18 cellular contexts compared by ENCODE assay signal in the genomic region with DNA sequence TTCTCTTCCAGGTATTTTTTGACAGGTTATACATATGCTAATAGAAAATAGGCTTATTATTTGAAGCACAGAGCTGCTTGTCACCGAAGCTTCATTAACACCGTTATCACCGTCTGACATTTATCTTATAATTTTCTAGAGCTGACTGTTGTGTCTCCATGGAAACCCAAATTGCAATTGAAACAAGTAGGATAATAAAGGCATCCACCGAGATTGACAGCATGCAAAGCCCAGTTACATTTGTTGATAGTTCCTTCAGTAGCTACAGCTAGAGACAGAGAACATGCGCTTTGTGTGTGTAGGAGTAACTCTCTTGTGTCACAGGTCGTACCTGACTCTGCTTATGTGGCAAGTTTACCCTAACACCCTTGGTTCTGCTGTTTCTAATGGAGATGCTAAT.
"Had no signal": no experiment of that assay in that cellular context is flagged by ENCODE, and none has a peak within 500 bp of the region (broad histone marks: within the 10 kb centered on the region; RNA-seq: fewer than 3 reads in every experiment).

No MANE protein-coding gene starts in this region.

- H3K27me3 Mint-ChIP-seq: activated CD4-positive, alpha-beta T cell treated with anti-CD3 and anti-CD28 coated beads, Interleukin-2, amount 10 ng/mL, durations not matched to agents 24 days and 14 days; activated CD8-positive, alpha-beta T cell treated with anti-CD3 and anti-CD28 coated beads for 36 hours; activated naive CD8-positive, alpha-beta T cell treated with anti-CD3 and anti-CD28 coated beads, Interleukin-2, amount 10 ng/mL, durations not matched to agents 7 days and 5 days; stimulated activated naive CD8-positive, alpha-beta T cell treated with anti-CD3 and anti-CD28 coated beads, Interleukin-15, amount 100 ng/mL, for 72 hours had no signal

- H3K27me3 ChIP-seq: foreskin keratinocyte, vagina had no signal

- H3K4me3 Mint-ChIP-seq: activated CD8-positive, alpha-beta T cell treated with anti-CD3 and anti-CD28 coated beads for 36 hours; activated T-cell treated with anti-CD3 and anti-CD28 coated beads, Interleukin-2, amount 50 U/mL, for 4 hours; neural crest cell had no signal

- H3K27ac ChIP-seq: body of pancreas, foreskin keratinocyte, hepatocyte, vagina had no signal

- H3K4me1 ChIP-seq: body of pancreas, foreskin keratinocyte had no signal

- H3K27ac Mint-ChIP-seq: activated naive CD8-positive, alpha-beta T cell treated with anti-CD3 and anti-CD28 coated beads, Interleukin-2, amount 10 ng/mL, durations not matched to agents 7 days and 5 days; progenitor cell of endocrine pancreas; stimulated activated naive CD8-positive, alpha-beta T cell treated with anti-CD3 and anti-CD28 coated beads, Interleukin-15, amount 100 ng/mL, for 72 hours had no signal

- H3K36me3 Mint-ChIP-seq: activated naive CD8-positive, alpha-beta T cell treated with anti-CD3 and anti-CD28 coated beads, Interleukin-2, amount 10 ng/mL, durations not matched to agents 7 days and 5 days had no signal

- H3K9me3 Mint-ChIP-seq: activated CD4-positive, alpha-beta T cell treated with anti-CD3 and anti-CD28 coated beads, Interleukin-2, amount 10 ng/mL, durations not matched to agents 24 days and 14 days; activated CD8-positive, alpha-beta T cell treated with anti-CD3 and anti-CD28 coated beads for 36 hours; activated naive CD8-positive, alpha-beta T cell treated with anti-CD3 and anti-CD28 coated beads, Interleukin-2, amount 10 ng/mL, durations not matched to agents 7 days and 5 days; activated T-cell treated with anti-CD3 and anti-CD28 coated beads, Interleukin-2, amount 50 U/mL, for 4 hours; neural crest cell; stimulated activated naive CD8-positive, alpha-beta T cell treated with anti-CD3 and anti-CD28 coated beads, Interleukin-15, amount 100 ng/mL, for 72 hours had no signal

- H3K4me3 ChIP-seq: body of pancreas, dorsolateral prefrontal cortex, hepatocyte, lung, vagina had no signal

- H3K9me3 ChIP-seq: body of pancreas, vagina had no signal

- ATAC-seq: activated CD8-positive, alpha-beta T cell treated with anti-CD3 and anti-CD28 coated beads for 36 hours; activated T-cell treated with anti-CD3 and anti-CD28 coated beads, Interleukin-2, amount 50 U/mL, for 4 hours; body of pancreas; foreskin keratinocyte; left cardiac atrium; right cardiac atrium; stimulated activated naive CD8-positive, alpha-beta T cell treated with anti-CD3 and anti-CD28 coated beads, Interleukin-15, amount 100 ng/mL, for 72 hours had no signal

- DNase-seq: activated CD4-positive, alpha-beta T cell treated with anti-CD3 and anti-CD28 coated beads, Interleukin-2, amount 10 ng/mL, durations not matched to agents 24 days and 14 days; activated CD8-positive, alpha-beta T cell treated with anti-CD3 and anti-CD28 coated beads for 36 hours; activated gamma-delta T cell; activated naive CD8-positive, alpha-beta T cell treated with anti-CD3 and anti-CD28 coated beads, Interleukin-2, amount 10 ng/mL, durations not matched to agents 7 days and 5 days; activated T-cell treated with anti-CD3 and anti-CD28 coated beads, Interleukin-2, amount 50 U/mL, for 4 hours; body of pancreas; dorsolateral prefrontal cortex; foreskin keratinocyte; left cardiac atrium; right cardiac atrium; stimulated activated CD4-positive, alpha-beta T cell treated with anti-CD3 and anti-CD28 coated beads, Interleukin-2, amount 100 ng/mL, for 24 hours; stimulated activated naive CD8-positive, alpha-beta T cell treated with anti-CD3 and anti-CD28 coated beads, Interleukin-15, amount 100 ng/mL, for 72 hours; trophoblast cell had no signal

- H3K36me3 ChIP-seq: vagina had no signal
